In the genomic region with DNA sequence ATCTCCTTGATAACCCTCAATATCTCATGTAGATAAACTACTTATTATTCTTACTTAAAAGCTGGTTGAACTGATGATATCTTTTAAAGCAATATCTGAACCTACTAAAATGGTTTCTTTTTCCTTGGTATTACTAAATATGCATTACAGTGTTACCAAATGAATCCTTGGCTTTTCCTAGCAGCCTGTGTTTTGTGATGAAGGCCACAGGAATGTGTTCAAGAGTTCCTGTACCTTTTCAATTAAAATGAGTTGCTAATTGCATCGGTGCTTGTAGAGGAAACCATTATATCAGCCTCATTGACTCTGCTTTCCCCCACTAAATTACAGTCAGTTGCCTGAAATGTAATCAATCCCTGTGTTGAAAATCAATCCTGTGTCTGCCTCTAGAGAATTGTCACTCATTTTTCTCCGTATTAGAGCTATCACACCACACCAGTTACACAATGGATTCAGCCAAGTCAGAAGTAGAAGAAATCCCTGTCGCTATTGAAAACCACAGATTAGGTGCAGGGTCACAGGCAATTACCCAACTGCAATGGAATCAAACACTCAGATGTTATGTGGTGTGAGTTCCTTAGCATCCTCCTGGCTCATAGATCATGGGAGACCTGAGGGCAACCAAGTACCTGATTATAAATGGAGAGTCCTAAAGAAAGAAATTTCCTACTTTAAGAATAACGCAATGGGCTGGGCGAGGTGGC, we compare ENCODE assay signal across 23 cellular contexts. TPM values are rescaled to one million over a fixed set of nuclear protein-coding genes. Genes with fewer than 3 reads are reported as not detected.
DNase-seq lines count a peak whose midpoint lies in the region; ATAC-seq and TF ChIP-seq lines count a peak whose summit lies in the region.
"Had no signal": no experiment of that assay in that cellular context is flagged by ENCODE, and none has a peak within 500 bp of the region (broad histone marks: within the 10 kb centered on the region; RNA-seq: fewer than 3 reads in every experiment).

No MANE protein-coding gene starts in this region.

- H3K27ac ChIP-seq in neural cell (ENCODE audit: low read length), result no peak overlapping the region
- H3K27ac ChIP-seq: SJCRH30 had no signal

- no peak for TF ChIP-seq RAD21 in neural cell (conservative IDR thresholded peaks at IDR 0.05)

- H3K4me2 ChIP-seq in neural cell (ENCODE audit: low read length), result no peak overlapping the region

- no peak for TF ChIP-seq CTCF in neural cell (IDR thresholded peaks at IDR 0.05; ENCODE audit: poor library complexity, severe bottlenecking)

- no peaks in the 10 kb centered on the region for H3F3A ChIP-seq in neural cell (ENCODE audit: insufficient read depth, low read length, poor library complexity, severe bottlenecking)

- DNase-seq in NCI-H2171 treated with DMSO at 0.1 percent for 48 hours (lab: John Stamatoyannopoulos, UW) (peak; percentile 60), NCI-H2171 (lab: John Stamatoyannopoulos, UW) (no peak), NCI-H69 (lab: John Stamatoyannopoulos, UW) (peak; percentile 29), astrocyte of the hippocampus (ENCODE audit: low read depth, low spot score) (peak; percentile 57), dedifferentiated amniotic fluid mesenchymal stem cell (ENCODE audit: extremely low spot score) (no peak), NCI-H1048 (lab: John Stamatoyannopoulos, UW) (no peak)
- DNase-seq: 8988T; AML-193; C1 segment of cervical spinal cord; Calu3; CD8-positive, alpha-beta memory T cell; DMS153; GOT3; Karpas-422; NCI-H1417; NCI-H187 treated with DMSO at 0.1 percent for 48 hours; NCI-H446 treated with DMSO at 0.1 percent for 48 hours; NK-92 treated with Interleukin-12 subunit alpha and Interleukin-12 subunit beta, amount 100 ng/mL, for 24 hours; SJCRH30 had no signal

- H3K4me3 ChIP-seq in neural cell (ENCODE audit: low read length), result peak overlapping the region; percentile 11
- H3K4me3 ChIP-seq: SJCRH30 had no signal

- no peaks in the 10 kb centered on the region for H3K79me2 ChIP-seq in neural cell (replicated peaks; ENCODE audit: insufficient read depth, low read length)

- no peaks in the 10 kb centered on the region for H3K27me3 ChIP-seq in neural cell (ENCODE audit: insufficient read depth, low read depth, low read length)
- H3K27me3 ChIP-seq: SJCRH30 had no signal

- H2AFZ ChIP-seq in neural cell (ENCODE audit: low read depth, low read length), result no peak overlapping the region

- H3K9me2 ChIP-seq in neural cell (ENCODE audit: insufficient read depth, low read length), result no peaks in the 10 kb centered on the region

- H4K20me1 ChIP-seq in neural cell (ENCODE audit: insufficient read depth), result no peaks in the 10 kb centered on the region

- H3K9me3 ChIP-seq in neural cell (ENCODE audit: low read length), result no peaks in the 10 kb centered on the region
- H3K9me3 ChIP-seq: SJCRH30 had no signal

- H3K9ac ChIP-seq in neural cell (ENCODE audit: low read length), result no peak overlapping the region

- peak; percentile 16 for TF ChIP-seq EP300 in neural cell (conservative IDR thresholded peaks at IDR 0.05; ENCODE audit: poor library complexity, severe bottlenecking)

- no peak for ATAC-seq in HG02840 (IDR thresholded peaks at IDR 0.05; ENCODE audit: low FRiP score, unreplicated experiment)
- ATAC-seq: HCT116, Panc1 had no signal

- no peaks in the 10 kb centered on the region for H3K36me3 ChIP-seq in neural cell (ENCODE audit: insufficient read depth, low read length)
- H3K36me3 ChIP-seq: SJCRH30 had no signal

TF ChIP-seq in neural cell, 6 proteins besides CTCF, POLR2A, EP300 and RAD21:
- TF ChIP-seq POLR2AphosphoS5 (IDR thresholded peaks at IDR 0.05) (peak; percentile 38), MXI1 (conservative IDR thresholded peaks at IDR 0.05; ENCODE audit: poor library complexity, severe bottlenecking) (no peak)

RNA-seq across cellular contexts. Expression of a gene that starts 13.3 kb away (rescaled TPM):
- polyA plus RNA-seq in neural cell, result not detected in 2 replicates
- polyA minus RNA-seq in neural cell, result not detected in 2 replicates
- polyA plus RNA-seq: CD8-positive, alpha-beta memory T cell had no signal

Comparison
In these comparisons a context has a peak if more than half of its experiments do, and no peak if none do; other contexts are left out.
1. DNase-seq: peak in NCI-H2171 treated with DMSO at 0.1 percent for 48 hours (single experiment), NCI-H69 (single experiment) and astrocyte of the hippocampus (single experiment); none in NCI-H2171 (single experiment), dedifferentiated amniotic fluid mesenchymal stem cell (single experiment) and NCI-H1048 (single experiment).